ENCODE assay signal across 25 cellular contexts in the genomic region with DNA sequence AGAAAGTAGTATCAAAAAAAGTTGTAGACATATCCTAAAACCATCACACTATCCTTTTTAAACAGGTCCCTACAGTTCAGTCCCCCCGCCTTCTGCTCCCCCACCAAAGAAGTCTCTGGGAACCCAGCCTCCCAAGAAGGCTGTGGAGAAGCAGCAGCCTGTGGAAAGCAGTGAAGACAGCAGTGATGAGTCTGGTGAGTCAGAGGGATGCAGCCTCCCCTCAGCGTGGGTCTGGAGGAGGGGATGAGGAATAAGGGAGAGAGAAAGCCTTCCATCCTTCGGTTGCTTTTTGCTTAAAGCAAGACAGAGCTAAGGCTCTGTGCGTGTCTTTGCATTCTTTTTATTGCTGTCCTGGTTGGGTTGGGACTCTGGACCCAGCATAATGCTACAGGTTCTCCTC. TPM values are rescaled to one million over a fixed set of nuclear protein-coding genes. Genes with fewer than 3 reads are reported as not detected.
DNase-seq lines count a peak whose midpoint lies in the region; ATAC-seq and TF ChIP-seq lines count a peak whose summit lies in the region.
"Had no signal": no experiment of that assay in that cellular context is flagged by ENCODE, and none has a peak within 500 bp of the region (broad histone marks: within the 10 kb centered on the region; RNA-seq: fewer than 3 reads in every experiment).

No MANE protein-coding gene starts in this region.

- no peaks in the 10 kb centered on the region for H3K27me3 ChIP-seq in lower lobe of right lung (ENCODE audit: low read depth)
- H3K27me3 ChIP-seq: BLaER1, MG63, SJCRH30 had no signal

- H3K36me3 Mint-ChIP-seq in activated naive CD4-positive, alpha-beta T cell treated with anti-CD3 and anti-CD28 coated beads, Interleukin-2, amount 50 U/mL, for 72 hours: peaks cover 49 to 64% of the 10 kb centered on the region in 2 donors
- H3K36me3 Mint-ChIP-seq in activated naive CD8-positive, alpha-beta T cell treated with anti-CD3 and anti-CD28 coated beads, Interleukin-2, amount 50 U/mL, for 24 hours (ENCODE audit: low read depth): peaks cover 86% of the 10 kb centered on the region

- no peaks in the 10 kb centered on the region for H3K27me3 Mint-ChIP-seq in activated naive CD8-positive, alpha-beta T cell treated with anti-CD3 and anti-CD28 coated beads, Interleukin-2, amount 50 U/mL, for 24 hours
- H3K27me3 Mint-ChIP-seq: CD4-positive, CD25-positive, alpha-beta regulatory T cell had no signal

- no peaks in the 10 kb centered on the region for H3K9me3 Mint-ChIP-seq in activated naive CD4-positive, alpha-beta T cell treated with anti-CD3 and anti-CD28 coated beads, Interleukin-2, amount 50 U/mL, for 72 hours
- no peaks in the 10 kb centered on the region for H3K9me3 Mint-ChIP-seq in activated naive CD8-positive, alpha-beta T cell treated with anti-CD3 and anti-CD28 coated beads, Interleukin-2, amount 50 U/mL, for 24 hours
- H3K9me3 Mint-ChIP-seq: CD4-positive, CD25-positive, alpha-beta regulatory T cell; H9 had no signal

- no peak overlapping the region for H3K4me3 Mint-ChIP-seq in activated naive CD8-positive, alpha-beta T cell treated with anti-CD3 and anti-CD28 coated beads, Interleukin-2, amount 50 U/mL, for 24 hours
- H3K4me3 Mint-ChIP-seq: H9 had no signal

- H3K4me3 ChIP-seq in lower lobe of right lung: no peak overlapping the region
- H3K4me3 ChIP-seq: BLaER1, GM23248, MG63, PC-9, SJCRH30 had no signal

- no peak for ATAC-seq in activated naive CD4-positive, alpha-beta T cell treated with anti-CD3 and anti-CD28 coated beads, Interleukin-2, amount 50 U/mL, for 72 hours
- ATAC-seq in activated naive CD8-positive, alpha-beta T cell treated with anti-CD3 and anti-CD28 coated beads, Interleukin-2, amount 50 U/mL, for 24 hours: peak; percentile 22
- ATAC-seq in lower lobe of right lung (no peak), HG02610 (IDR thresholded peaks at IDR 0.05; ENCODE audit: unreplicated experiment) (no peak), GM19023 (IDR thresholded peaks at IDR 0.05; ENCODE audit: unreplicated experiment) (no peak)
- ATAC-seq: Right ventricle myocardium inferior had no signal

- peaks cover 94% of the 10 kb centered on the region for H3K36me3 ChIP-seq in lower lobe of right lung

- H3K4me1 Mint-ChIP-seq in activated naive CD8-positive, alpha-beta T cell treated with anti-CD3 and anti-CD28 coated beads, Interleukin-2, amount 50 U/mL, for 24 hours: peaks cover 39% of the 10 kb centered on the region

- H3K9me3 ChIP-seq in lower lobe of right lung: no peaks in the 10 kb centered on the region
- H3K9me3 ChIP-seq: BLaER1, MG63, SJCRH30 had no signal

- no peak overlapping the region for H3K27ac ChIP-seq in lower lobe of right lung
- H3K27ac ChIP-seq: BLaER1, PC-9, SJCRH30 had no signal

- no peaks in the 10 kb centered on the region for H3K4me1 ChIP-seq in lower lobe of right lung
- H3K4me1 ChIP-seq: BLaER1 had no signal

- intact Hi-C loops in lower lobe of right lung (cut with DNase I): no loop called here

- no peak for DNase-seq in activated naive CD4-positive, alpha-beta T cell treated with anti-CD3 and anti-CD28 coated beads, Interleukin-2, amount 50 U/mL, for 72 hours (ENCODE audit: low spot score in 2 of 2)
- DNase-seq in activated naive CD4-positive, alpha-beta T cell treated with anti-CD3 and anti-CD28 coated beads, Interleukin-2, amount 50 U/mL, for 16 hours: no peak
- DNase-seq in activated naive CD8-positive, alpha-beta T cell treated with anti-CD3 and anti-CD28 coated beads, Interleukin-2, amount 50 U/mL, for 24 hours: no peak
- DNase-seq in lower lobe of right lung (peak; percentile 4), AML-193 (lab: John Stamatoyannopoulos, UW) (no peak)
- DNase-seq: CD4-positive, CD25-positive, alpha-beta regulatory T cell; DMS153; H9; KBM-7; MG63; NCI-H1048; NCI-H1417; NCI-H1694; NCI-H2029 treated with DMSO at 0.1 percent for 48 hours; NCI-H446 treated with DMSO at 0.1 percent for 48 hours; NCI-H526; NCI-H82; NK-92 treated with Interleukin-12 subunit alpha and Interleukin-12 subunit beta, amount 100 ng/mL, for 24 hours; PC-9; SJCRH30 had no signal

- no peak for TF ChIP-seq CTCF in lower lobe of right lung (IDR thresholded peaks at IDR 0.05)

- peak overlapping the region; percentile 50 to 90 for H3K27ac Mint-ChIP-seq in activated naive CD4-positive, alpha-beta T cell treated with anti-CD3 and anti-CD28 coated beads, Interleukin-2, amount 50 U/mL, for 72 hours
- peak overlapping the region; percentile 18 for H3K27ac Mint-ChIP-seq in activated naive CD8-positive, alpha-beta T cell treated with anti-CD3 and anti-CD28 coated beads, Interleukin-2, amount 50 U/mL, for 24 hours

RNA-seq across cellular contexts. Expression of gene NOLC1, which starts 7.6 kb away (rescaled TPM):
- 100 to 1,000 TPM; 101 to 147 TPM for total RNA-seq in activated naive CD4-positive, alpha-beta T cell treated with anti-CD3 and anti-CD28 coated beads, Interleukin-2, amount 50 U/mL, for 72 hours
- total RNA-seq in lower lobe of right lung: 31.0 TPM

RNA-seq across cellular contexts. Expression of gene PPRC1, which starts 27.0 kb away (rescaled TPM):
- total RNA-seq in activated naive CD4-positive, alpha-beta T cell treated with anti-CD3 and anti-CD28 coated beads, Interleukin-2, amount 50 U/mL, for 72 hours: 10 to 100 TPM; 54.2 to 59.1 TPM
- total RNA-seq in lower lobe of right lung: 32.7 TPM

RNA-seq across cellular contexts. Expression of gene LDB1, which starts 39.7 kb away (rescaled TPM):
- total RNA-seq in activated naive CD4-positive, alpha-beta T cell treated with anti-CD3 and anti-CD28 coated beads, Interleukin-2, amount 50 U/mL, for 72 hours: 10 to 100 TPM; 68.7 to 94.9 TPM
- total RNA-seq in lower lobe of right lung: 58.0 TPM
